8 cellular contexts compared by ENCODE assay signal in the genomic region with DNA sequence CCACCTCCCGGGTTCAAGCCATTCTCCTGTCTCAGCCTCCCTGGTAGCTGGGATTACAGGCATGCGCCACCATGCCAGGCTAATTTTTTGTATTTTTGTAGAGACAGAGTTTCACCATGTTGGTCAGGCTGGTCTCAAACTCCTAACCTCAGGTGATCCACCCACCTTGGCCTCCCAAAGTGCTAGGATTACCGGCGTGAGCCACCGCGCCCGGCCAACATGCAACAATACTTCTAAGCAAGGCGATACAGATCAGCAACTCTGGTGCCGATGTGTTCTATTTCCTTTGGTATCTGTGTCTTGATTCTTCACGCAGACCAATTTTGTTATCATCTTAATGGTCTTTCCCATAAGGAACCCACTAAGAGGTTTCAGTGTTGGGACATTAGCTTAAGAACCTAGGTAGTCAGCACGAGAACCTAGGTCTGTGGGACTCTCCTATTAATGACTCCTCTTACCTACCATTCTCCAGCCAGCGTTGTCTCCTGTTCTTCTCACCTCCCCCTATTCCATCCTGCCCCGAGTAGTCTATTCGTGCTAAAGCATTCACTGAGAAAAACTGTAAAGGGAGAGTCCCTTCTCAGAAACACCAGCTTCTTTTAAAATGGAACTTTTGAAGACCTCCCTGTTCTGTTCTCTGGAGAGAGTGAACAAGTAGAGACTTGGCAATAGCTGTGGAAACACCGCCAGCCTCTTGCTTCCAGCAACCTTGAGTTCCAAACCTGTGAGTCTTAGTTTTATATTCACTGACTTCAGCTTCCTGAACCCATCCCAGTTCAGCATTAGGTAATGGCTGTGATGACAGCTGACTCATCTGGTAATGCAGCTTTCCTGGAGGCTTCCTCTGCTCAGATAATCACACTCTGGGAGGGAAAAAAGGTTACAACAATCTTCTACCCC.
A peak's percentile ranks its signal among the peaks of the same experiment; 100 is the strongest.
DNase-seq lines count a peak whose midpoint lies in the region; ATAC-seq and TF ChIP-seq lines count a peak whose summit lies in the region.

No MANE protein-coding gene starts in this region.

- H3K4me3 ChIP-seq in rectal smooth muscle tissue (ENCODE audit: low read length): no peak overlapping the region

- H3K4me1 ChIP-seq in foreskin keratinocyte: peaks cover 31% of the 10 kb centered on the region
- H3K4me1 ChIP-seq in rectal smooth muscle tissue (ENCODE audit: control insufficient read depth, insufficient read depth, low read length): no peaks in the 10 kb centered on the region

- H3K27me3 ChIP-seq in foreskin keratinocyte (no peaks in the 10 kb centered on the region), rectal smooth muscle tissue (ENCODE audit: control insufficient read depth, insufficient read depth, low read length) (no peaks in the 10 kb centered on the region)

- H3K9ac ChIP-seq in rectal smooth muscle tissue (ENCODE audit: low read length): peak overlapping the region; percentile 19

- H3K27ac ChIP-seq in foreskin keratinocyte (peak overlapping the region; percentile 88), rectal smooth muscle tissue (ENCODE audit: low read depth, low read length) (peak overlapping the region; percentile 52)

- no peak for TF ChIP-seq CTCF in foreskin keratinocyte (conservative IDR thresholded peaks at IDR 0.05)

- DNase-seq in DMS53 (lab: John Stamatoyannopoulos, UW) (peak; percentile 84), RPMI7951 (ENCODE audit: low read depth) (peak; percentile 90), foreskin keratinocyte (peak; percentile 98 to 100)

- no peaks in the 10 kb centered on the region for H3K36me3 ChIP-seq in rectal smooth muscle tissue (ENCODE audit: control insufficient read depth, insufficient read depth, low read length)

- ATAC-seq in foreskin keratinocyte: peak; percentile 90
- ATAC-seq in GM21381 (IDR thresholded peaks at IDR 0.05; ENCODE audit: unreplicated experiment): no peak
- no peak for ATAC-seq in GM18867 (IDR thresholded peaks at IDR 0.05; ENCODE audit: unreplicated experiment)
- ATAC-seq in HG02973 (IDR thresholded peaks at IDR 0.05; ENCODE audit: unreplicated experiment): no peak
- ATAC-seq in GM21576 (IDR thresholded peaks at IDR 0.05; ENCODE audit: unreplicated experiment): no peak
